In genomic region chr16:76932541-76933211, GRCh38 we compare ENCODE assay signal across 17 cellular contexts.
DNase-seq lines count a peak whose midpoint lies in the region; ATAC-seq and FAIRE-seq lines count a peak whose summit lies in the region.
"Had no signal": no experiment of that assay in that cellular context is flagged by ENCODE, and none has a peak within 500 bp of the region (broad histone marks: within the 10 kb centered on the region; RNA-seq: fewer than 3 reads in every experiment).

No MANE protein-coding gene starts in this region.

- in situ Hi-C loops in HAP-1 (cut with MboI; ENCODE audit: low sequenced_read_pairs), result no loop called here

- ATAC-seq in activated T-cell treated with anti-CD3 and anti-CD28 coated beads, Interleukin-2, amount 50 U/mL, for 72 hours (replicated peaks in 1 of 2), result peak; percentile 63 to 67
- ATAC-seq: body of pancreas had no signal

- H3K9me3 ChIP-seq in HAP-1, result no peaks in the 10 kb centered on the region
- H3K9me3 ChIP-seq: body of pancreas had no signal

- H3K27ac ChIP-seq in caudate nucleus (ENCODE audit: low read depth, low read length), result no peak overlapping the region
- H3K27ac ChIP-seq: body of pancreas had no signal

- peaks cover 6% of the 10 kb centered on the region for H3K4me1 Mint-ChIP-seq in activated T-cell treated with anti-CD3 and anti-CD28 coated beads, Interleukin-2, amount 50 U/mL, for 72 hours (ENCODE audit: low read depth)

- no peak overlapping the region for H3K4me3 Mint-ChIP-seq in activated T-cell treated with anti-CD3 and anti-CD28 coated beads, Interleukin-2, amount 50 U/mL, for 72 hours

- H3K36me3 Mint-ChIP-seq in activated T-cell treated with anti-CD3 and anti-CD28 coated beads, Interleukin-2, amount 50 U/mL, for 72 hours (ENCODE audit: insufficient read depth in 2 of 2), result peaks cover 0 to 1% of the 10 kb centered on the region in 2 donors

- H3K27me3 ChIP-seq in HAP-1 (ENCODE audit: low read depth), result no peaks in the 10 kb centered on the region
- H3K27me3 ChIP-seq: body of pancreas had no signal

- no peaks in the 10 kb centered on the region for H3K4me1 ChIP-seq in HAP-1
- H3K4me1 ChIP-seq: body of pancreas had no signal

- no peak overlapping the region for H3K4me3 ChIP-seq in HAP-1
- H3K4me3 ChIP-seq: body of pancreas had no signal

- no peak for DNase-seq in activated T-cell treated with anti-CD3 and anti-CD28 coated beads, Interleukin-2, amount 50 U/mL, for 72 hours
- no peak for DNase-seq in activated T-cell treated with anti-CD3 and anti-CD28 coated beads, Interleukin-2, amount 50 U/mL, for 48 hours
- DNase-seq in RCC 7860 (ENCODE audit: low spot score), result no peak
- peak; percentile 6 for DNase-seq in fibroblast of gingiva (ENCODE audit: low read depth)
- no peak for DNase-seq in urothelium cell line (ENCODE audit: low spot score)
- DNase-seq in ecto neural progenitor cell (ENCODE audit: low spot score), result no peak
- DNase-seq in HAP-1 (ENCODE audit: low spot score in 2 of 2), result no peak
- DNase-seq in caudate nucleus (lab: John Stamatoyannopoulos, UW), result no peak
- DNase-seq: activated CD4-positive, CD25-positive, alpha-beta regulatory T cell; body of pancreas; effector memory CD4-positive, alpha-beta T cell; islet precursor cell; KBM-7; NCI-H1417 treated with DMSO at 0.1 percent for 48 hours; NCI-H446; substantia nigra had no signal

- FAIRE-seq in RCC 7860 (lab: Jason Lieb, UNC) (peak; percentile 38), urothelium cell line (lab: Jason Lieb, UNC) (no peak)

- H3K9me3 Mint-ChIP-seq in activated T-cell treated with anti-CD3 and anti-CD28 coated beads, Interleukin-2, amount 50 U/mL, for 72 hours, result peaks cover 6 to 7% of the 10 kb centered on the region in 2 donors
- H3K9me3 Mint-ChIP-seq: activated T-helper 2 cell treated with anti-CD3 and anti-CD28 coated beads, Interferon-gamma antibody, Interleukin-2, Interleukin-4, amounts not matched to agents 10 μg/mL and 5 μg/mL and 100 μg/mL, durations not matched to agents 14 hours and 24 hours and 36 hours had no signal

- H3K36me3 ChIP-seq in HAP-1 (replicated peaks), result no peaks in the 10 kb centered on the region

- H3K27me3 Mint-ChIP-seq in activated T-cell treated with anti-CD3 and anti-CD28 coated beads, Interleukin-2, amount 50 U/mL, for 72 hours (ENCODE audit: low read depth), result peaks cover 11% of the 10 kb centered on the region

- H3K27ac Mint-ChIP-seq in activated T-cell treated with anti-CD3 and anti-CD28 coated beads, Interleukin-2, amount 50 U/mL, for 72 hours, result no peak overlapping the region
- H3K27ac Mint-ChIP-seq: activated T-helper 2 cell treated with anti-CD3 and anti-CD28 coated beads, Interferon-gamma antibody, Interleukin-2, Interleukin-4, amounts not matched to agents 10 μg/mL and 5 μg/mL and 100 μg/mL, durations not matched to agents 14 hours and 24 hours and 36 hours had no signal
